8 cellular contexts compared by ENCODE assay signal in the genomic region with DNA sequence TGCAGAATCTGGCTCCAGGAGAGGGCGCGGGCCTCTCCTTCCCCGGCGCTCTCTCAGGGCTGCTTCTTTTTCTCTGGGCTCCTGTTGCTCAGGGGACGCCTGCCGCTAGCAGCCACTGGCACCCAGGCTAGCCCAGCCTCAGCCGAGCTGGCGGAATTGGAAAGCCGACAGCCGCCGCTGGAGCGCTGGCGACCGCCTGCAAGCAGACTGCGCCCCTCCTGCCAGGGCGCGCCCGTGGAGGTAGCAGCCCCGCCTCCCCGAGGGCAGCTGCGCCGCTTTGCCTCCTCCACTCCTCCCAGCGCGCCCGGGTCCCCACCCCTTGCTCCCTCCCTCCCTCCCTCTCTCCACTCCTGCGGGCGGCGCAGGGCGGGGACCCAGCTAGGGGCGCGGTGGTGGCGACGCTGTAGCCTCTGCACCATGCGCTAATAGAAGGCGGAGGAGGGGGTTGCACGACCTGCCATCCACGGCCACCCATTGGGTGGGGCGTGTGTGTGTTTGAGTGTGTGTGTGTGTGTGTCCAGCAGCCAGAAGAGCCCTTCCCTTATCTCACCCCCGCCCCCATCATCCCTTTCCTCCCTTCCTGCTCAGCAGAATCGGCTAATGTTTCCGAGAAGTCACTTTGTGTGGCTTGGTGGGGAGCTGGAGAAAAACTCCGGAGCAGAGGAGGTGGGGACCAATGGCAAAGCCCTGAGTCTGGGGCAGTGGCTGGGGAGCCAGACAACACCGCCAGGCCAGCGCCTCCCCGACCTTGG. TPM values are rescaled to one million over a fixed set of nuclear protein-coding genes. Genes with fewer than 3 reads are reported as not detected.
A peak's percentile ranks its signal among the peaks of the same experiment; 100 is the strongest.
DNase-seq lines count a peak whose midpoint lies in the region; ATAC-seq, FAIRE-seq and TF ChIP-seq lines count a peak whose summit lies in the region.

A gene (minus strand): TSS at position 209 of the 752 bp plus-strand sequence. CDS start 64,188 bp downstream, outside the sequence.

- FAIRE-seq in GM18507 (lab: Jason Lieb, UNC): no peak

- no peak for DNase-seq in AG04449 (ENCODE audit: low read depth, low spot score)
- DNase-seq in GM18507 (ENCODE audit: extremely low spot score, insufficient read length, low read depth): peak; percentile 1
- DNase-seq in NCI-H748 (lab: John Stamatoyannopoulos, UW; ENCODE audit: unreplicated experiment): peak; percentile 98
- peak; percentile 64 for DNase-seq in amniotic stem cell (lab: John Stamatoyannopoulos, UW)
- DNase-seq in left ventricle myocardium inferior: peak; percentile 74
- DNase-seq in osteocyte (ENCODE audit: extremely low spot score, unreplicated experiment): peak; percentile 88

- ATAC-seq in HG03354 (IDR thresholded peaks at IDR 0.05; ENCODE audit: poor library complexity, severe bottlenecking, unreplicated experiment): peak; percentile 79
- no peak for ATAC-seq in GM18520 (IDR thresholded peaks at IDR 0.05; ENCODE audit: unreplicated experiment)

- TF ChIP-seq CTCF in AG04449 (IDR thresholded peaks at IDR 0.05; ENCODE audit: insufficient read depth, low read length, missing control alignments) (no peak), left ventricle myocardium inferior (IDR thresholded peaks at IDR 0.05; ENCODE audit: borderline replicate concordance) (no peak), osteocyte (IDR thresholded peaks at IDR 0.05) (peak; percentile 18)

- peaks cover 20% of the 10 kb centered on the region for H3K4me1 ChIP-seq in left ventricle myocardium inferior

- intact Hi-C loops in left ventricle myocardium inferior (cut with micrococcal nuclease): no loop called here

- peak within 1 kb of the TSS; percentile 71 for H3K4me3 ChIP-seq in AG04449 (ENCODE audit: low read depth, low read length)
- H3K4me3 ChIP-seq in left ventricle myocardium inferior: peak within 1 kb of the TSS; percentile 73

- POLR2A ChIA-PET in AG04449 (lab: Yijun Ruan, JAX): interaction anchor here (0.9 kb wide), 2 partner anchors 22 to 25 kb away, joined by 3 read pairs; no protein-coding TSS in a partner anchor

- no peaks in the 10 kb centered on the region for H3K36me3 Mint-ChIP-seq in osteocyte (ENCODE audit: unreplicated experiment)

- H3K4me1 Mint-ChIP-seq in osteocyte (ENCODE audit: unreplicated experiment): peaks cover 27% of the 10 kb centered on the region

- no peaks in the 10 kb centered on the region for H3K36me3 ChIP-seq in left ventricle myocardium inferior

- H3K27me3 ChIP-seq in left ventricle myocardium inferior (ENCODE audit: low read depth): peaks cover 14% of the 10 kb centered on the region

- peak within 1 kb of the TSS; percentile 71 for H3K27ac Mint-ChIP-seq in osteocyte (ENCODE audit: unreplicated experiment)

- H3K9me3 ChIP-seq in left ventricle myocardium inferior (replicated peaks): no peaks in the 10 kb centered on the region

- CTCF ChIA-PET in AG04449 (lab: Yijun Ruan, JAX): interaction anchor here (0.8 to 8.0 kb wide), 7 partner anchors 9 to 195 kb away, joined by 3 to 49 read pairs (median 3); no protein-coding TSS in a partner anchor

- peak within 1 kb of the TSS; percentile 86 for H3K4me3 Mint-ChIP-seq in osteocyte (ENCODE audit: unreplicated experiment)

- no peaks in the 10 kb centered on the region for H3K27me3 Mint-ChIP-seq in osteocyte (ENCODE audit: unreplicated experiment)

- no peaks in the 10 kb centered on the region for H3K9me3 Mint-ChIP-seq in osteocyte (ENCODE audit: unreplicated experiment)

- peak within 1 kb of the TSS; percentile 35 for H3K27ac ChIP-seq in left ventricle myocardium inferior (replicated peaks)

RNA-seq across cellular contexts. Expression of the gene that starts here (rescaled TPM):
- total RNA-seq in left ventricle myocardium inferior (1.4 TPM), osteocyte (6.6 and 6.8 TPM in 2 replicates)
